1 cellular context compared by ENCODE assay signal in the genomic region with DNA sequence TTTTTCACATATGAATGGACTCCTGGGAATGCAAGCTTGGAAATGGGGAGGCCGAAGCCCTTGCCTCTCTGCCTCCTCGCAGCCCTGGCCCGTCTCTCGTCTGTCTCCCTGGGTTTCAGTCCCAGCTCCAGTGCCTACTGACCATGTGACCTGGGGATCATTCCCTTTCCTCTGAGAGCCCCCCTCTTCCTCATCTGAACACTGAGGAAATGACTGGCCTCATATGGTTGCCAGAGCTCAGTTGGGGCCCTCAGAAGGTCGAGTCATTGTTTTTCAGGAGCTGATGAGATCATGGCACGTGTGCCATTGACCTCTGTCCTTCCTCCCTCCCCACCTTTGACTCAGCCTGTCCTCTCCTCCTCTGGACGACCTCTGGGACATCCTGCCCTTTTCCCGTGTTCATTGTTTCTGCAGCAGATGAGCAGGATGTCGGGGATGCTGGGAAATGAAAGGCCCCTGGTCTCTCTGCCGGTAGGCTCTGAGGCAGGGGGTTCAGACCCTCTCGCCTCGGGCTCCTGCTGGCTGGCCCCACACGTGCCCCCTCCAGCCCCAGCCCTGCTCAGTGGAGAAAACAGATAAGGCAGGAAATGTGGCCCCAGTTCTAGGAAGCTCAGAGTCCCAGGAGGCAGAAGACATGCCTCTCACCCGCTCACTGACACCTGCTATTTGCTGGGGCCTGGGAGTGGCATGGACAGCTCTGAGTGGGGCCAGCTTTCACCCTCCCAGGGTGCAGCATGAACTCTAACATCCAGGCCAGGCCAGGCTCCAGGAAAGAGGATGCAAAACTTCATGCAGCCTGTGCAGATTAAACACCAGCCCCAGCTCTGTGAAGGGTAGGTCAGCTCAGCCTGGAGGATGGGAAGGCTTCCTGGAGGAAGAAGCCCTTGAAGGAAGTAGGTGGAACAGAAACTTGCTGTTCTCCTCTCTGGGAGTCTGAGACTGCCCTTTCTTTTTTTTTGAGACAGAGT.
TF ChIP-seq lines count a peak whose summit lies in the region.

No MANE protein-coding gene starts in this region.

TF ChIP-seq in liver, 16 proteins besides CTCF, POLR2A, EP300 and RAD21 (continued from another document):
- TF ChIP-seq, protein P1, sequence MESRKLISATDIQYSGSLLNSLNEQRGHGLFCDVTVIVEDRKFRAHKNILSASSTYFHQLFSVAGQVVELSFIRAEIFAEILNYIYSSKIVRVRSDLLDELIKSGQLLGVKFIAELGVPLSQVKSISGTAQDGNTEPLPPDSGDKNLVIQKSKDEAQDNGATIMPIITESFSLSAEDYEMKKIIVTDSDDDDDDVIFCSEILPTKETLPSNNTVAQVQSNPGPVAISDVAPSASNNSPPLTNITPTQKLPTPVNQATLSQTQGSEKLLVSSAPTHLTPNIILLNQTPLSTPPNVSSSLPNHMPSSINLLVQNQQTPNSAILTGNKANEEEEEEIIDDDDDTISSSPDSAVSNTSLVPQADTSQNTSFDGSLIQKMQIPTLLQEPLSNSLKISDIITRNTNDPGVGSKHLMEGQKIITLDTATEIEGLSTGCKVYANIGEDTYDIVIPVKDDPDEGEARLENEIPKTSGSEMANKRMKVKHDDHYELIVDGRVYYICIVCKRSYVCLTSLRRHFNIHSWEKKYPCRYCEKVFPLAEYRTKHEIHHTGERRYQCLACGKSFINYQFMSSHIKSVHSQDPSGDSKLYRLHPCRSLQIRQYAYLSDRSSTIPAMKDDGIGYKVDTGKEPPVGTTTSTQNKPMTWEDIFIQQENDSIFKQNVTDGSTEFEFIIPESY (IDR thresholded peaks at IDR 0.05), result no peak
- TF ChIP-seq, protein P2, sequence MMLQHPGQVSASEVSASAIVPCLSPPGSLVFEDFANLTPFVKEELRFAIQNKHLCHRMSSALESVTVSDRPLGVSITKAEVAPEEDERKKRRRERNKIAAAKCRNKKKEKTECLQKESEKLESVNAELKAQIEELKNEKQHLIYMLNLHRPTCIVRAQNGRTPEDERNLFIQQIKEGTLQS (IDR thresholded peaks at IDR 0.05), result no peak
- TF ChIP-seq EGR1 (IDR thresholded peaks at IDR 0.05; ENCODE audit: low read depth in 2 of 2), result no peak
